19 cellular contexts compared by ENCODE assay signal in the genomic region with DNA sequence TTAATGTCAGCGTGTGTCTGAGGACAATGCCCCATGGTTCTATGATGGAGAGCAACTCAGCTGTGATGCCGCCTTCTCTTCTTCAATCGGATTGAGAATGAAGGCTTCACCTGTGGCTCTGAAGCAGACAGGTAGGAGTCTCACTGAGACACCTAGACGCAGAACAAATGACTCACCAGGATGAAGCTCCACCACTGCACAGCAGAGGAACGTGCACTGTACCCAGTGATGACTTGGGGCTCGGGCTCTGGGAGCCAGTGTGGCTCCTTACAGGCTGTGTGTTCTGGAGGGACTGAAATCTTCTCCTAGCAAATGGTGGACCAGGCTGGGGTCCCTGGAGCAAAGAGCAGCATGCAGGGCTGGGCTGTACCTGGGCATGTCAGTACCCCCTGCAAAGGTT. TPM values are rescaled to one million over a fixed set of nuclear protein-coding genes. Genes with fewer than 3 reads are reported as not detected.
DNase-seq lines count a peak whose midpoint lies in the region; ATAC-seq, FAIRE-seq and TF ChIP-seq lines count a peak whose summit lies in the region.
"Had no signal": no experiment of that assay in that cellular context is flagged by ENCODE, and none has a peak within 500 bp of the region (broad histone marks: within the 10 kb centered on the region; RNA-seq: fewer than 3 reads in every experiment).

No MANE protein-coding gene starts in this region.

- no peaks in the 10 kb centered on the region for H4K20me1 ChIP-seq in H9 (ENCODE audit: control insufficient read depth, insufficient read depth, insufficient read length)

- no peak overlapping the region for H3K4me3 Mint-ChIP-seq in H9
- H3K4me3 Mint-ChIP-seq: B cell had no signal

- no peak overlapping the region for H2BK5ac ChIP-seq in H9 (ENCODE audit: insufficient read length, low read length)

- no peaks in the 10 kb centered on the region for H3K36me3 Mint-ChIP-seq in H9 (ENCODE audit: insufficient read depth in 1 of 3, low read depth in 3 of 3)
- H3K36me3 Mint-ChIP-seq: CD4-positive, alpha-beta memory T cell had no signal

- no peak overlapping the region for H2BK12ac ChIP-seq in H9 (ENCODE audit: insufficient read length, low read depth, low read length)

- H2AFZ ChIP-seq in H9 (ENCODE audit: low read length): no peak overlapping the region

- WGBS in H9 (ENCODE audit: extremely low coverage, insufficient read length, low lambda C conversion rate): no CpG with 5 or more reads among the region's 6 CpGs

- H3K27me3 ChIP-seq in H9 (ENCODE audit: insufficient read depth, low read length) (no peaks in the 10 kb centered on the region), bronchial epithelial cell (ENCODE audit: control insufficient read depth, insufficient read depth, low read length) (no peaks in the 10 kb centered on the region)

- TF ChIP-seq CTCF in H9 (conservative IDR thresholded peaks at IDR 0.05) (no peak), bronchial epithelial cell (IDR thresholded peaks at IDR 0.05; ENCODE audit: insufficient read depth, low read length, severe bottlenecking) (no peak)

- H3K79me1 ChIP-seq in H9 (ENCODE audit: insufficient read depth, low read depth, low read length, poor library complexity, severe bottlenecking): no peaks in the 10 kb centered on the region

- H3K18ac ChIP-seq in H9 (ENCODE audit: insufficient read length, low read depth, low read length): no peak overlapping the region

- peak overlapping the region in 2 of 3 experiments; percentile 33 to 41; a peak in 2 of 7 replicates for H3K27ac Mint-ChIP-seq in H9
- H3K27ac Mint-ChIP-seq: B cell; CD4-positive, alpha-beta memory T cell had no signal

- H3K4me1 ChIP-seq in H9 (ENCODE audit: insufficient read depth, low read length): no peaks in the 10 kb centered on the region

- H3K79me2 ChIP-seq in H9 (ENCODE audit: insufficient read depth, low read length): no peaks in the 10 kb centered on the region

- no peak overlapping the region for H3K56ac ChIP-seq in H9 (ENCODE audit: insufficient read length, low read depth, low read length)

- no peak overlapping the region for H3K4me3 ChIP-seq in bronchial epithelial cell (ENCODE audit: low read depth, low read length)

- H3K9me3 Mint-ChIP-seq in H9: no peaks in the 10 kb centered on the region
- H3K9me3 Mint-ChIP-seq: CD4-positive, alpha-beta memory T cell had no signal

- H3K9me3 ChIP-seq in H9 (ENCODE audit: control insufficient read depth, low read depth, low read length): no peaks in the 10 kb centered on the region

- H3K27ac ChIP-seq in H9 (ENCODE audit: insufficient read length, low read depth, low read length): no peak overlapping the region
- H3K27ac ChIP-seq: 22Rv1 had no signal

- peaks cover 4% of the 10 kb centered on the region for H3K27me3 Mint-ChIP-seq in H9 (ENCODE audit: low read depth)

- H4K5ac ChIP-seq in H9 (ENCODE audit: insufficient read length, low read depth, low read length): no peak overlapping the region

- H3K36me3 ChIP-seq in bronchial epithelial cell (ENCODE audit: control insufficient read depth, insufficient read depth, low read length): no peaks in the 10 kb centered on the region

- intact Hi-C loops in posterior vena cava (cut with DNase I): no loop called here

- no peaks in the 10 kb centered on the region for H3K23me2 ChIP-seq in H9 (ENCODE audit: insufficient read length, low read depth, low read length, poor library complexity, severe bottlenecking)

- H3K4ac ChIP-seq in H9 (ENCODE audit: low read depth, low read length): no peak overlapping the region

- DNase-seq in DMS79 (lab: John Stamatoyannopoulos, UW): peak; percentile 70
- no peak for DNase-seq in DMS79 treated with DMSO at 0.1 percent for 48 hours (lab: John Stamatoyannopoulos, UW)
- DNase-seq in H9: peak; percentile 22
- DNase-seq in bronchial epithelial cell (ENCODE audit: low read depth): peak; percentile 17
- DNase-seq in posterior vena cava (ENCODE audit: low spot score): peak; percentile 49
- no peak for DNase-seq in NCI-H187 (lab: John Stamatoyannopoulos, UW)
- DNase-seq in NCI-H2227 (lab: John Stamatoyannopoulos, UW; ENCODE audit: unreplicated experiment): no peak
- DNase-seq: Calu3; CD4-positive, alpha-beta memory T cell; DMS53; HCEC 1CT; KG1; NCI-H1694; NCI-H2171; NCI-H510A had no signal

- no peak overlapping the region for H3T11ph ChIP-seq in H9 (ENCODE audit: low read length)

- no peak overlapping the region for H2BK15ac ChIP-seq in H9 (ENCODE audit: low read depth, low read length)

- peaks cover 13 to 21% of the 10 kb centered on the region in 2 experiments for H3K4me1 Mint-ChIP-seq in H9

- H3K23ac ChIP-seq in H9 (ENCODE audit: insufficient read length, low read depth, low read length): no peak overlapping the region

- H3K14ac ChIP-seq in H9 (ENCODE audit: insufficient read depth, low read length): no peak overlapping the region

- H2BK120ac ChIP-seq in H9 (ENCODE audit: low read depth, low read length, poor library complexity, severe bottlenecking): no peak overlapping the region

- no peak for ATAC-seq in HG02973 (IDR thresholded peaks at IDR 0.05; ENCODE audit: unreplicated experiment)

- no peak overlapping the region for H2BK20ac ChIP-seq in H9 (ENCODE audit: low read depth, low read length, poor library complexity, severe bottlenecking)

- no peak overlapping the region for H3K4me2 ChIP-seq in H9 (ENCODE audit: insufficient read depth, insufficient read length, low read length)

- no peak overlapping the region for H2AK5ac ChIP-seq in H9 (ENCODE audit: insufficient read length, low read length)

- no peak overlapping the region for H3K9ac ChIP-seq in H9 (ENCODE audit: extremely low read depth, insufficient read length, low read length)

- H4K91ac ChIP-seq in H9 (ENCODE audit: insufficient read length, low read depth, low read length): no peak overlapping the region

- no peak overlapping the region for H4K8ac ChIP-seq in H9 (replicated peaks; ENCODE audit: insufficient read length, low read depth, low read length)

- no peak for FAIRE-seq in bronchial epithelial cell (lab: Jason Lieb, UNC)

RNA-seq across cellular contexts. Expression of a gene that starts 44.0 kb away (rescaled TPM):
- total RNA-seq in H9 (2021): not detected in 2 replicates
- total RNA-seq in bronchial epithelial cell: not detected in 2 replicates
- not detected for total RNA-seq in posterior vena cava
- total RNA-seq: B cell; Calu3; CD4-positive, alpha-beta memory T cell; Right ventricle myocardium inferior had no signal

Comparison
In these comparisons a context has a peak if more than half of its experiments do, and no peak if none do; other contexts are left out.
1. DNase-seq: peak in DMS79 (single experiment), H9 (single experiment), bronchial epithelial cell (single experiment) and posterior vena cava (single experiment); none in DMS79 treated with DMSO at 0.1 percent for 48 hours (single experiment), NCI-H187 (0 of 2) and NCI-H2227 (single experiment).